ENCODE assay signal across 30 cellular contexts in the genomic region with DNA sequence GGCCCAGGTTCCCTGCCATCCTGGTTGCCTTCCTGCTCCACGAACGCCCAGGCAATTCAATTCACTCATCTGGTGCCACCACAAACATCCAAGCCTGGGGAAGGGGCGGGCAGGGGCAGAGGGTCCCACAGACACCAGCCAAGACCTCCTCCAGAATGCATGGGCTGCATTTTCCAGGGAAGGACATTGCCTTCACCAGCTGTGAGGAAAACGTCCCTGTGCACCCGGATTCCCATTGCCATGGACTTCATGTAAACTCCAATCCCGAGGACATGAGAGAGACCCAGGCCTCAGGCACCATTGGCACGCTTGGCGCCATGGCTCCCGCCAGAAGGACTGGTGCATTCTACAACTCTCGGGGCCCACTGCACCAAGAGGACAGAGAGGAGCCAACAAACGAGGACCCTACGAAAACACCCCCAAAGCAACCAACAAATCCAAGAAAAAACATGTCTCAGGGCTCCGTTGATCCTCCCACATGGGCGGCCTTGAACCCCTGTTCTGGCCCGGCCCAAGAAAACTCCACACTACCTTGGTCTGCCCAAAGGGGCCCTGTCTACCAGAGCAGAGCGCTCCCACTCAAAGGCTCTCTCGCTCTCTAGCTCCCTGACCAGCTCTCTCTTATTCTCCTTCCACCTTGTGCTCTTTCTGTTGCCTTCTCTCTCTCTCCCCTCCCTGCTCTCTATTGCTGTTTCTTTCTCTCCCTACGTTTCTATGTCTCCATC.
"Had no signal": no experiment of that assay in that cellular context is flagged by ENCODE, and none has a peak within 500 bp of the region (broad histone marks: within the 10 kb centered on the region; RNA-seq: fewer than 3 reads in every experiment).

No MANE protein-coding gene starts in this region.

- DNase-seq: activated CD4-positive, alpha-beta T cell treated with anti-CD3 and anti-CD28 coated beads for 36 hours; activated CD4-positive, alpha-beta T cell treated with anti-CD3 and anti-CD28 coated beads, Interleukin-2, amount 10 ng/mL, durations not matched to agents 7 days and 5 days; activated CD4-positive, alpha-beta T cell treated with anti-CD3 and anti-CD28 coated beads, Interleukin-2, amount 50 U/mL, for 4 hours; activated CD4-positive, CD25-positive, alpha-beta regulatory T cell; activated CD4-positive, CD25-positive, alpha-beta regulatory T cell treated with anti-CD3 and anti-CD28 coated beads, Interleukin-2, amount 50 U/mL, for 72 hours; activated CD8-positive, alpha-beta memory T cell treated with anti-CD3 and anti-CD28 coated beads, Interleukin-2, amount 10 ng/mL, durations not matched to agents 7 days and 5 days; activated CD8-positive, alpha-beta memory T cell treated with anti-CD3 and anti-CD28 coated beads, Interleukin-2, amount 50 U/mL, for 4 hours; activated CD8-positive, alpha-beta T cell treated with anti-CD3 and anti-CD28 coated beads, Interleukin-2, amount 10 ng/mL, durations not matched to agents 7 days and 5 days; activated effector memory CD4-positive, alpha-beta T cell treated with anti-CD3 and anti-CD28 coated beads, Interleukin-2, amount 50 U/mL, for 16 hours; activated naive CD4-positive, alpha-beta T cell treated with anti-CD3 and anti-CD28 coated beads for 36 hours; activated T-cell treated with anti-CD3 and anti-CD28 coated beads, Interleukin-2, amount 50 U/mL, for 1 hour; activated T-cell treated with anti-CD3 and anti-CD28 coated beads, Interleukin-2, amount 50 U/mL, for 48 hours; adrenal gland; amygdala; aorta; central memory CD4-positive, alpha-beta T cell; cerebellar nuclear complex; colonic mucosa; effector CD8-positive, alpha-beta T cell; foreskin keratinocyte; gastrocnemius medialis; heart right ventricle; T-helper 2 cell had no signal

- H3K27ac ChIP-seq: adrenal gland, breast epithelium, cardiac muscle cell, colonic mucosa, foreskin keratinocyte, gastrocnemius medialis, heart right ventricle had no signal

- H3K36me3 Mint-ChIP-seq: activated CD8-positive, alpha-beta memory T cell treated with anti-CD3 and anti-CD28 coated beads, Interleukin-2, amount 10 ng/mL, durations not matched to agents 7 days and 5 days; activated naive CD4-positive, alpha-beta T cell treated with anti-CD3 and anti-CD28 coated beads, Interleukin-2, amount 50 U/mL, for 24 hours; brain had no signal

- H3K9me3 ChIP-seq: adrenal gland, breast epithelium, colonic mucosa, gastrocnemius medialis, heart right ventricle had no signal

- H3K36me3 ChIP-seq: adrenal gland, breast epithelium, cardiac muscle cell, colonic mucosa, gastrocnemius medialis, heart right ventricle had no signal

- H3K27me3 ChIP-seq: adrenal gland, breast epithelium, cardiac muscle cell, colonic mucosa, foreskin keratinocyte, gastrocnemius medialis, heart right ventricle had no signal

- H3K4me3 ChIP-seq: adrenal gland, breast epithelium, cardiac muscle cell, colonic mucosa, gastrocnemius medialis, heart right ventricle had no signal

- H3K4me3 Mint-ChIP-seq: activated CD4-positive, alpha-beta T cell treated with anti-CD3 and anti-CD28 coated beads for 36 hours; activated CD4-positive, alpha-beta T cell treated with anti-CD3 and anti-CD28 coated beads, Interleukin-2, amount 10 ng/mL, durations not matched to agents 7 days and 5 days; activated CD8-positive, alpha-beta memory T cell treated with anti-CD3 and anti-CD28 coated beads, Interleukin-2, amount 10 ng/mL, durations not matched to agents 7 days and 5 days; activated CD8-positive, alpha-beta T cell treated with anti-CD3 and anti-CD28 coated beads, Interleukin-2, amount 10 ng/mL, durations not matched to agents 7 days and 5 days; activated naive CD4-positive, alpha-beta T cell treated with anti-CD3 and anti-CD28 coated beads for 36 hours; activated naive CD4-positive, alpha-beta T cell treated with anti-CD3 and anti-CD28 coated beads, Interleukin-2, amount 50 U/mL, for 24 hours; activated T-helper 1 cell treated with anti-CD3 and anti-CD28 coated beads, Interleukin-12 subunit alpha, Interleukin-12 subunit beta, Interleukin-2, Interleukin-4 antibody, amounts not matched to agents 30 ng/mL and 10 ng/mL and 1 ng/mL, durations not matched to agents 14 hours and 24 hours and 36 hours; brain had no signal

- ATAC-seq: activated CD4-positive, alpha-beta T cell treated with anti-CD3 and anti-CD28 coated beads for 36 hours; activated CD8-positive, alpha-beta memory T cell treated with anti-CD3 and anti-CD28 coated beads, Interleukin-2, amount 10 ng/mL, durations not matched to agents 7 days and 5 days; activated CD8-positive, alpha-beta T cell treated with anti-CD3 and anti-CD28 coated beads, Interleukin-2, amount 10 ng/mL, durations not matched to agents 7 days and 5 days; esophagus mucosa; foreskin keratinocyte; gastrocnemius medialis had no signal

- H3K4me1 Mint-ChIP-seq: activated CD4-positive, alpha-beta T cell treated with anti-CD3 and anti-CD28 coated beads for 36 hours; activated CD4-positive, alpha-beta T cell treated with anti-CD3 and anti-CD28 coated beads, Interleukin-2, amount 10 ng/mL, durations not matched to agents 7 days and 5 days; activated CD8-positive, alpha-beta memory T cell treated with anti-CD3 and anti-CD28 coated beads, Interleukin-2, amount 10 ng/mL, durations not matched to agents 7 days and 5 days; activated naive CD4-positive, alpha-beta T cell treated with anti-CD3 and anti-CD28 coated beads, Interleukin-2, amount 50 U/mL, for 24 hours; brain had no signal

- H3K27me3 Mint-ChIP-seq: activated CD4-positive, alpha-beta T cell treated with anti-CD3 and anti-CD28 coated beads for 36 hours; activated CD4-positive, alpha-beta T cell treated with anti-CD3 and anti-CD28 coated beads, Interleukin-2, amount 10 ng/mL, durations not matched to agents 7 days and 5 days; activated CD8-positive, alpha-beta memory T cell treated with anti-CD3 and anti-CD28 coated beads, Interleukin-2, amount 10 ng/mL, durations not matched to agents 7 days and 5 days; activated naive CD4-positive, alpha-beta T cell treated with anti-CD3 and anti-CD28 coated beads, Interleukin-2, amount 50 U/mL, for 24 hours; brain had no signal

- H3K27ac Mint-ChIP-seq: activated CD4-positive, alpha-beta T cell treated with anti-CD3 and anti-CD28 coated beads for 36 hours; activated CD4-positive, alpha-beta T cell treated with anti-CD3 and anti-CD28 coated beads, Interleukin-2, amount 10 ng/mL, durations not matched to agents 7 days and 5 days; activated CD8-positive, alpha-beta memory T cell treated with anti-CD3 and anti-CD28 coated beads, Interleukin-2, amount 10 ng/mL, durations not matched to agents 7 days and 5 days; activated CD8-positive, alpha-beta T cell treated with anti-CD3 and anti-CD28 coated beads, Interleukin-2, amount 10 ng/mL, durations not matched to agents 7 days and 5 days; activated naive CD4-positive, alpha-beta T cell treated with anti-CD3 and anti-CD28 coated beads for 36 hours; activated naive CD4-positive, alpha-beta T cell treated with anti-CD3 and anti-CD28 coated beads, Interleukin-2, amount 50 U/mL, for 24 hours; activated T-helper 1 cell treated with anti-CD3 and anti-CD28 coated beads, Interleukin-12 subunit alpha, Interleukin-12 subunit beta, Interleukin-2, Interleukin-4 antibody, amounts not matched to agents 30 ng/mL and 10 ng/mL and 1 ng/mL, durations not matched to agents 14 hours and 24 hours and 36 hours; activated T-helper 2 cell treated with anti-CD3 and anti-CD28 coated beads, Interferon-gamma antibody, Interleukin-2, Interleukin-4, amounts not matched to agents 10 μg/mL and 5 μg/mL and 100 μg/mL, durations not matched to agents 14 hours and 24 hours and 36 hours; brain had no signal

- H3K4me1 ChIP-seq: adrenal gland, breast epithelium, colonic mucosa, foreskin keratinocyte, gastrocnemius medialis, heart right ventricle had no signal

- H3K9me3 Mint-ChIP-seq: activated naive CD4-positive, alpha-beta T cell treated with anti-CD3 and anti-CD28 coated beads for 36 hours; activated naive CD4-positive, alpha-beta T cell treated with anti-CD3 and anti-CD28 coated beads, Interleukin-2, amount 50 U/mL, for 24 hours had no signal
